In the genomic region with DNA sequence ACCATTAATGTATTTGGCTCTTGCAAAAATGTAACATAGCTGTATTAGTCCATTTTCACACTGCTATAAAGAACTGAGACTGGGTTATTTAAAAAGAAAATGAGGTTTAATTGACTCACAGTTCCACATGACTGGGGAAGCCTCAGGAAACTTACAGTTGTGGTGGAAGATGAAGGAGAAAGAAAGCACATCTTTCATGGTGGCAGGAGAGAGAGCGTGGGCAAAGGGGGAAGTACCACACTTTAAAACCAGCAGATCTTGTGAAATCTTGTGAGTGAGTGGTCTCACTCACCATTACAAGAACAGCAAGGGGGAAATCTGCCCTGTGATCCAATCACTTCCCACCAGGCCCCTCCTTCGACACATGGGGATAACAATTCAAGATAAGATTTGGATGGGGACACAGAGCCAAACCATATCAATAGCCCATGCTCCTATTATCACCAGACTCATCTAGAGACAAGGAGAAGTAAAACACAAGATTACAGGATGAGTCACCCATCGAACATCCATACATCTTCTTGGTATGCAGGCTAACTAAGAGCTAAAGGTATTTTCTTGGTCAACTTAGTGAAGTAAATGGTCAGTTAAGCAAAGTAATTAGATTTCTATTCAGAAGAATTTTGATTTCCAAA, we compare ENCODE assay signal across 17 cellular contexts. TPM values are rescaled to one million over a fixed set of nuclear protein-coding genes. Genes with fewer than 3 reads are reported as not detected.
DNase-seq lines count a peak whose midpoint lies in the region; ATAC-seq and TF ChIP-seq lines count a peak whose summit lies in the region.
"Had no signal": no experiment of that assay in that cellular context is flagged by ENCODE, and none has a peak within 500 bp of the region (broad histone marks: within the 10 kb centered on the region; RNA-seq: fewer than 3 reads in every experiment).

No MANE protein-coding gene starts in this region.

- TF ChIP-seq POLR2A in testis (IDR thresholded peaks at IDR 0.05) (no peak), gastrocnemius medialis (IDR thresholded peaks at IDR 0.05) (no peak)

- H3K4me2 ChIP-seq in DND-41 (ENCODE audit: insufficient read depth, low read length) = no peak overlapping the region
- H3K4me2 ChIP-seq: GM23338 had no signal

- CTCF ChIA-PET in RWPE1 (lab: Yijun Ruan, JAX) = interaction anchor here (1.0 kb wide), 2 partner anchors 45 to 1099 kb away, joined by 3 to 5 read pairs; no protein-coding TSS in a partner anchor

- no peak for TF ChIP-seq CTCF in DND-41 (IDR thresholded peaks at IDR 0.05; ENCODE audit: borderline replicate concordance, extremely low read depth, low read length, poor library complexity, severe bottlenecking)
- no peak for TF ChIP-seq CTCF in RWPE1 (conservative IDR thresholded peaks at IDR 0.05; ENCODE audit: low read depth)
- TF ChIP-seq CTCF in fibroblast of the aortic adventitia (IDR thresholded peaks at IDR 0.05; ENCODE audit: insufficient read depth, low read length) = no peak
- no peak for TF ChIP-seq CTCF in testis (IDR thresholded peaks at IDR 0.05)
- TF ChIP-seq CTCF in gastrocnemius medialis (IDR thresholded peaks at IDR 0.05 in 4 of 5, conservative IDR thresholded peaks at IDR 0.05 in 1 of 5) = no peak

- intact Hi-C loops in testis (cut with DNase I; ENCODE audit: low total_unique reads) (no loop called here), gastrocnemius medialis (cut with DNase I; ENCODE audit: low total_unique reads) (no loop called here)

- H3K4me1 ChIP-seq in DND-41 (ENCODE audit: insufficient read depth, low read length) (peaks cover 46% of the 10 kb centered on the region), testis (no peaks in the 10 kb centered on the region), gastrocnemius medialis (no peaks in the 10 kb centered on the region)
- H3K4me1 ChIP-seq: left ventricle myocardium inferior, parathyroid adenoma had no signal

- no peak overlapping the region for H3K9ac ChIP-seq in DND-41 (ENCODE audit: low read depth, low read length)
- H3K9ac ChIP-seq: parathyroid adenoma had no signal

- no peak for ATAC-seq in DND-41 (ENCODE audit: insufficient read depth, low read depth)
- no peak for ATAC-seq in HG02798 (IDR thresholded peaks at IDR 0.05; ENCODE audit: poor library complexity, unreplicated experiment)
- no peak for ATAC-seq in HG02588 (IDR thresholded peaks at IDR 0.05; ENCODE audit: unreplicated experiment)
- ATAC-seq in gastrocnemius medialis = no peak
- ATAC-seq: GM23338 had no signal

- H3K4me3 ChIP-seq in DND-41 (ENCODE audit: low read depth in 1 of 2, low read length in 2 of 2) = peak overlapping the region in 1 of 2 experiments; percentile 14; a peak in 1 of 4 replicates
- H3K4me3 ChIP-seq in fibroblast of the aortic adventitia (ENCODE audit: low read depth, low read length) = no peak overlapping the region
- H3K4me3 ChIP-seq in testis = no peak overlapping the region
- H3K4me3 ChIP-seq in gastrocnemius medialis = no peak overlapping the region
- H3K4me3 ChIP-seq: GM23338, left ventricle myocardium inferior, spleen had no signal

- H4K20me1 ChIP-seq in DND-41 (ENCODE audit: insufficient read depth, low read length) = no peaks in the 10 kb centered on the region

- no peaks in the 10 kb centered on the region for H3K36me3 ChIP-seq in DND-41 (ENCODE audit: insufficient read depth, low read length)
- H3K36me3 ChIP-seq in testis (ENCODE audit: low read depth, missing control alignments) = no peaks in the 10 kb centered on the region
- H3K36me3 ChIP-seq in gastrocnemius medialis = no peaks in the 10 kb centered on the region
- H3K36me3 ChIP-seq: left ventricle myocardium inferior, spleen had no signal

- 79 to 87% methylated on average over 3 of the region's 3 CpGs for WGBS in testis, 2 donors

- H3K27me3 ChIP-seq in DND-41 (ENCODE audit: insufficient read depth, low read length, poor library complexity) (no peaks in the 10 kb centered on the region), testis (no peaks in the 10 kb centered on the region), gastrocnemius medialis (no peaks in the 10 kb centered on the region)
- H3K27me3 ChIP-seq: spleen had no signal

- no peaks in the 10 kb centered on the region for H3K79me2 ChIP-seq in DND-41 (ENCODE audit: insufficient read depth, low read length)
- H3K79me2 ChIP-seq: parathyroid adenoma had no signal

- in situ Hi-C loops in ACHN (cut with HindIII; ENCODE audit: low pct_ligation_motif_present, low pct_unique_long_range_greater_than_20kb, low sequenced_read_pairs) = no loop called here
- in situ Hi-C loops in gastrocnemius medialis (cut with MboI; ENCODE audit: low sequenced_read_pairs in 4 of 4) = loop anchor here in 3 of 4 donors (10.0 to 25.0 kb wide), 3 partner anchors 716 to 1099 kb away; no protein-coding TSS in a partner anchor

- H3K27ac ChIP-seq in DND-41 (ENCODE audit: low read length) (peak overlapping the region; percentile 57), RWPE1 (no peak overlapping the region), testis (no peak overlapping the region), gastrocnemius medialis (no peak overlapping the region)
- H3K27ac ChIP-seq: left ventricle myocardium inferior, parathyroid adenoma, spleen had no signal

- POLR2A ChIA-PET in RWPE1 (lab: Yijun Ruan, JAX; ENCODE audit: low non-redundant PET) = no interaction called here

- no peak overlapping the region for H2AFZ ChIP-seq in DND-41 (ENCODE audit: low read depth, low read length)
- H2AFZ ChIP-seq: GM23338, parathyroid adenoma had no signal

- H3K9me3 ChIP-seq in DND-41 (ENCODE audit: insufficient read depth, low read length, severe bottlenecking) = peaks cover 11% of the 10 kb centered on the region
- H3K9me3 ChIP-seq in testis = no peaks in the 10 kb centered on the region
- no peaks in the 10 kb centered on the region for H3K9me3 ChIP-seq in gastrocnemius medialis
- H3K9me3 ChIP-seq: spleen had no signal

- peak; percentile 30 for DNase-seq in ACHN
- DNase-seq in DND-41 = no peak
- peak; percentile 37 for DNase-seq in RWPE1 (ENCODE audit: low spot score)
- peak; percentile 38 for DNase-seq in fibroblast of the aortic adventitia (ENCODE audit: low read depth)
- DNase-seq in testis = no peak
- DNase-seq in gastrocnemius medialis = no peak
- DNase-seq: activated CD8-positive, alpha-beta memory T cell treated with anti-CD3 and anti-CD28 coated beads, Interleukin-2, amount 50 U/mL, for 48 hours; C1 segment of cervical spinal cord; DMS79; left ventricle myocardium inferior; NCI-H1105; NCI-H2227 treated with DMSO at 0.1 percent for 48 hours; spleen had no signal

RNA-seq across cellular contexts. Expression of a gene that starts 55.3 kb away (rescaled TPM):
- total RNA-seq in fibroblast of the aortic adventitia (ENCODE audit: low replicate concordance) (41.9 and 95.8 TPM in 2 replicates), testis (10 to 100 TPM; 28.5 to 32.0 TPM), gastrocnemius medialis (10 to 100 TPM in 2 of 4 donors, 1 to 10 TPM in 2; 4.6 to 20.2 (median 10.2) TPM)
- polyA plus RNA-seq in testis (ENCODE audit: insufficient read depth, low read depth, low replicate concordance) = 39.0 TPM

Comparison
In these comparisons a context has a peak if more than half of its experiments do, and no peak if none do; other contexts are left out.
1. DNase-seq: peak in ACHN (single experiment), RWPE1 (single experiment) and fibroblast of the aortic adventitia (single experiment); none in DND-41 (single experiment), testis (single experiment) and gastrocnemius medialis (0 of 2).